34 cellular contexts compared by ENCODE assay signal in genomic region chr6:160022101-160022500, GRCh38. TPM values are rescaled to one million over a fixed set of nuclear protein-coding genes. Genes with fewer than 3 reads are reported as not detected.
A peak's percentile ranks its signal among the peaks of the same experiment; 100 is the strongest.
DNase-seq lines count a peak whose midpoint lies in the region; ATAC-seq, FAIRE-seq and TF ChIP-seq lines count a peak whose summit lies in the region.
"Had no signal": no experiment of that assay in that cellular context is flagged by ENCODE, and none has a peak within 500 bp of the region (broad histone marks: within the 10 kb centered on the region; RNA-seq: fewer than 3 reads in every experiment).

No MANE protein-coding gene starts in this region.

- H2AFZ ChIP-seq in DND-41 (ENCODE audit: low read depth, low read length) (no peak overlapping the region), HepG2 (ENCODE audit: low read length) (no peak overlapping the region)

- BruUV-seq in HepG2 (replicated peaks; lab: Mats Ljungman, UMichigan): no TSS peak

- no peak for DNase-seq in DND-41
- DNase-seq in left lobe of liver (ENCODE audit: low spot score): no peak
- no peak for DNase-seq in HepG2 (ENCODE audit: low spot score)
- DNase-seq in gastrocnemius medialis: no peak
- no peak for DNase-seq in OCI-M2 (lab: John Stamatoyannopoulos, UW; ENCODE audit: unreplicated experiment)
- no peak for DNase-seq in GM19239 (ENCODE audit: insufficient read length, low spot score)
- DNase-seq: 8988T; ACHN; AML-193; BE2C; C1 segment of cervical spinal cord; Caco-2; Calu3; CD4-positive, alpha-beta memory T cell; CD4-positive, alpha-beta T cell; CD4-positive, CD25-positive, alpha-beta regulatory T cell; CD8-positive, alpha-beta memory T cell; CD8-positive, alpha-beta T cell; COR-L47; DMS 273 treated with DMSO at 0.1 percent for 48 hours; DMS153; DMS53; DMS79; DMS79 treated with DMSO at 0.1 percent for 48 hours; EL had no signal

- TF ChIP-seq EP300 in HepG2 (IDR thresholded peaks at IDR 0.05; ENCODE audit: low read depth in 2 of 2, low read length in 2 of 2): no peak
- no peak for TF ChIP-seq EP300 in HepG2 (CRISPR knock-in tag; IDR thresholded peaks at IDR 0.05; ENCODE audit: borderline replicate concordance)

- H3K27me3 ChIP-seq in DND-41 (ENCODE audit: insufficient read depth, low read length, poor library complexity): no peaks in the 10 kb centered on the region
- H3K27me3 ChIP-seq in HepG2 (ENCODE audit: control insufficient read depth in 1 of 2, insufficient read depth in 2 of 2, low read length in 2 of 2): no peaks in the 10 kb centered on the region
- H3K27me3 ChIP-seq in gastrocnemius medialis: no peaks in the 10 kb centered on the region
- H3K27me3 ChIP-seq: BE2C; BLaER1; BLaER1 treated with 17β-estradiol and CSF1 and Interleukin-3, amounts not matched to agents 10 nM and 100 nM had no signal

- TF ChIP-seq RAD21 in HepG2 (CRISPR knock-in tag; IDR thresholded peaks at IDR 0.05): no peak

- FAIRE-seq in HepG2 (lab: Jason Lieb, UNC) (no peak), GM19239 (lab: Jason Lieb, UNC) (no peak)
- FAIRE-seq: A204.1, A549, D721Med had no signal

- peaks cover 57% of the 10 kb centered on the region for H3K4me1 ChIP-seq in DND-41 (ENCODE audit: insufficient read depth, low read length)
- no peaks in the 10 kb centered on the region for H3K4me1 ChIP-seq in HepG2 (ENCODE audit: insufficient read depth, low read length)
- H3K4me1 ChIP-seq in gastrocnemius medialis: peaks cover 27% of the 10 kb centered on the region in 2 donors
- H3K4me1 ChIP-seq: A549, BE2C, Caco-2 had no signal

- no peak for TF ChIP-seq CTCF in DND-41 (IDR thresholded peaks at IDR 0.05; ENCODE audit: borderline replicate concordance, extremely low read depth, low read length, poor library complexity, severe bottlenecking)
- no peak for TF ChIP-seq CTCF in HepG2 (CRISPR knock-in tag; IDR thresholded peaks at IDR 0.05)
- TF ChIP-seq CTCF in gastrocnemius medialis (IDR thresholded peaks at IDR 0.05 in 4 of 5, conservative IDR thresholded peaks at IDR 0.05 in 1 of 5): no peak

- H3K79me2 ChIP-seq in DND-41 (ENCODE audit: insufficient read depth, low read length) (peaks cover 87% of the 10 kb centered on the region), HepG2 (ENCODE audit: insufficient read depth, low read length) (no peaks in the 10 kb centered on the region)

- WGBS in HepG2 (ENCODE audit: low lambda C conversion rate): 95% methylated on average over 1 of the region's 1 CpG

- H3K4me3 ChIP-seq in DND-41 (ENCODE audit: low read depth in 1 of 2, low read length in 2 of 2) (no peak overlapping the region), HepG2 (replicated peaks in 1 of 3; ENCODE audit: insufficient read depth in 1 of 3, low read depth in 2 of 3, low read length in 3 of 3) (no peak overlapping the region), gastrocnemius medialis (no peak overlapping the region)
- H3K4me3 ChIP-seq: A549; BLaER1; BLaER1 treated with 17β-estradiol and CSF1 and Interleukin-3, amounts not matched to agents 10 nM and 100 nM had no signal

- TF ChIP-seq POLR2A in HepG2 (IDR thresholded peaks at IDR 0.05; ENCODE audit: insufficient read depth in 1 of 2, low read depth in 2 of 2, low read length in 2 of 2): no peak
- TF ChIP-seq POLR2A in gastrocnemius medialis (IDR thresholded peaks at IDR 0.05): no peak

- ATAC-seq in DND-41 (ENCODE audit: insufficient read depth, low read depth): no peak
- peak; percentile 72 for ATAC-seq in left lobe of liver
- peak; percentile 68 for ATAC-seq in HepG2
- ATAC-seq in gastrocnemius medialis: no peak
- ATAC-seq in GM18867 (IDR thresholded peaks at IDR 0.05; ENCODE audit: unreplicated experiment): no peak
- ATAC-seq in HG03571 (IDR thresholded peaks at IDR 0.05; ENCODE audit: unreplicated experiment): no peak
- ATAC-seq: A549; CD8-positive, alpha-beta T cell had no signal

- H3K9ac ChIP-seq in DND-41 (ENCODE audit: low read depth, low read length) (no peak overlapping the region), HepG2 (ENCODE audit: insufficient read depth, low read depth, low read length) (no peak overlapping the region)
- H3K9ac ChIP-seq: BLaER1; BLaER1 treated with 17β-estradiol and CSF1 and Interleukin-3, amounts not matched to agents 10 nM and 100 nM had no signal

- in situ Hi-C loops in HepG2 (cut with HindIII; ENCODE audit: extremely low pct_ligation_motif_present, low pct_unique_long_range_greater_than_20kb): no loop called here
- in situ Hi-C loops in gastrocnemius medialis (cut with MboI; ENCODE audit: low sequenced_read_pairs in 4 of 4): no loop called here

- CTCF ChIA-PET in HepG2 (lab: Yijun Ruan, JAX; ENCODE audit: low intra/inter-chr PET ratio, low total read pairs): no interaction called here

- no peaks in the 10 kb centered on the region for H3K9me3 ChIP-seq in DND-41 (ENCODE audit: insufficient read depth, low read length, severe bottlenecking)
- no peaks in the 10 kb centered on the region for H3K9me3 ChIP-seq in HepG2 (ENCODE audit: low read length)
- H3K9me3 ChIP-seq in gastrocnemius medialis: no peaks in the 10 kb centered on the region
- H3K9me3 ChIP-seq: A549, BE2C, BLaER1, Caco-2 had no signal

- POLR2A ChIA-PET in HepG2 (lab: Yijun Ruan, JAX): no interaction called here

- H3K4me2 ChIP-seq in DND-41 (ENCODE audit: insufficient read depth, low read length) (no peak overlapping the region), HepG2 (ENCODE audit: low read depth, low read length) (no peak overlapping the region)
- H3K4me2 ChIP-seq: A549; BLaER1; BLaER1 treated with 17β-estradiol and CSF1 and Interleukin-3, amounts not matched to agents 10 nM and 100 nM had no signal

- H3K36me3 ChIP-seq in DND-41 (ENCODE audit: insufficient read depth, low read length) (peaks cover 53% of the 10 kb centered on the region), HepG2 (replicated peaks in 1 of 2; ENCODE audit: control insufficient read depth in 1 of 2, insufficient read depth in 2 of 2, low read length in 2 of 2) (peaks cover 27 to 51% of the 10 kb centered on the region in 2 experiments), gastrocnemius medialis (peaks cover 0 to 17% of the 10 kb centered on the region in 2 donors)

- H4K20me1 ChIP-seq in DND-41 (ENCODE audit: insufficient read depth, low read length) (no peaks in the 10 kb centered on the region), HepG2 (ENCODE audit: insufficient read depth, low read length) (no peaks in the 10 kb centered on the region)

- 0 out of 2 replicates have a peak overlapping the region, but pooled peaks have one; percentile 58 for H3K27ac ChIP-seq in DND-41 (ENCODE audit: low read length)
- H3K27ac ChIP-seq in HepG2 (ENCODE audit: extremely low read length, insufficient read depth, low read length): no peak overlapping the region
- peak overlapping the region; percentile 78 to 81 (median 80) for H3K27ac ChIP-seq in gastrocnemius medialis
- H3K27ac ChIP-seq: 22Rv1; A549; BLaER1; BLaER1 treated with 17β-estradiol and CSF1 and Interleukin-3, amounts not matched to agents 10 nM and 100 nM; C4-2B had no signal

- intact Hi-C loops in HepG2 (cut with micrococcal nuclease; ENCODE audit: unreplicated experiment) (no loop called here), gastrocnemius medialis (cut with DNase I; ENCODE audit: low total_unique reads) (no loop called here)

TF ChIP-seq in HepG2, 621 proteins besides CTCF, POLR2A, EP300 and RAD21:
- TF ChIP-seq RARG (CRISPR knock-in tag; IDR thresholded peaks at IDR 0.05; ENCODE audit: low read depth) (no peak), SUZ12 (IDR thresholded peaks at IDR 0.05; ENCODE audit: low read depth, low read length) (no peak), KLF6 (CRISPR knock-in tag; IDR thresholded peaks at IDR 0.05) (no peak), DNMT3B (CRISPR knock-in tag; conservative IDR thresholded peaks at IDR 0.05) (no peak), MAZ (IDR thresholded peaks at IDR 0.05; ENCODE audit: borderline replicate concordance, low read depth, low read length) (no peak), MAZ (CRISPR knock-in tag; IDR thresholded peaks at IDR 0.05; ENCODE audit: low read depth) (no peak), ZNF781 (CRISPR knock-in tag; IDR thresholded peaks at IDR 0.05; ENCODE audit: borderline replicate concordance, not compliant biosample characterization) (no peak), ZNF33A (CRISPR knock-in tag; IDR thresholded peaks at IDR 0.05; ENCODE audit: borderline replicate concordance) (no peak), ZFP36L2 (CRISPR knock-in tag; IDR thresholded peaks at IDR 0.05) (no peak)

RNA-seq across cellular contexts. Expression of gene IGF2R, which starts 53.2 kb away (rescaled TPM):
- total RNA-seq in left lobe of liver (51.5 TPM), HepG2 (2016; rRNA removed; fragmentation: Illumina TruSeq; extraction: Trizol) (44.8 and 70.0 TPM in 2 replicates), gastrocnemius medialis (100 to 1,000 TPM in 3 of 4 donors, 10 to 100 TPM in 1; 56.6 to 134 (median 108) TPM)
- total RNA-seq in HepG2 (2016; cell fraction: cytosol; rRNA removed; fragmentation: Illumina TruSeq; extraction: Trizol; ENCODE audit: low read depth): 11.8 and 13.5 TPM in 2 replicates
- 36.8 and 73.6 TPM in 2 replicates for total RNA-seq in HepG2 (2016; cell fraction: insoluble cytoplasmic fraction; rRNA removed; fragmentation: Illumina TruSeq; extraction: Trizol)
- total RNA-seq in HepG2 (2016; cell fraction: membrane; rRNA removed; fragmentation: Illumina TruSeq; extraction: Trizol): 11.5 and 15.2 TPM in 2 replicates
- total RNA-seq in HepG2 (2016; cell fraction: nucleus; rRNA removed; fragmentation: Illumina TruSeq; extraction: Trizol): 129 and 155 TPM in 2 replicates
- 38.3 and 54.8 TPM in 2 replicates for polyA plus RNA-seq in HepG2 (2011; rRNA removed)
- 32.3 and 42.3 TPM in 2 replicates for polyA plus RNA-seq in HepG2 (2011; cell fraction: cytosol; rRNA removed)
- polyA plus RNA-seq in HepG2 (2011; cell fraction: nucleus; rRNA removed): 77.8 and 83.2 TPM in 2 replicates
- polyA plus RNA-seq in HepG2 (2012): 98.1 and 112 TPM in 2 replicates
- polyA plus RNA-seq in HepG2 (2016; cell fraction: cytosol; fragmentation: Illumina TruSeq; extraction: Trizol; ENCODE audit: low read depth): 1.3 and 1.8 TPM in 2 replicates
- 22.6 and 26.7 TPM in 2 replicates for polyA plus RNA-seq in HepG2 (2016; cell fraction: insoluble cytoplasmic fraction; fragmentation: Illumina TruSeq; extraction: Trizol; ENCODE audit: low read depth)
- polyA plus RNA-seq in HepG2 (2016; cell fraction: membrane; fragmentation: Illumina TruSeq; extraction: Trizol; ENCODE audit: low read depth): 1.8 and 3.1 TPM in 2 replicates
- polyA plus RNA-seq in HepG2 (2016; cell fraction: nucleus; fragmentation: Illumina TruSeq; extraction: Trizol; ENCODE audit: insufficient read depth, low read depth): 85.6 and 90.1 TPM in 2 replicates
- polyA minus RNA-seq in HepG2 (2011; rRNA and poly(A)+ RNA removed; ENCODE audit: low replicate concordance): 33.0 and 141 TPM in 2 replicates
- polyA minus RNA-seq in HepG2 (2011; cell fraction: cytosol; rRNA and poly(A)+ RNA removed): 119 and 184 TPM in 2 replicates
- 265 and 283 TPM in 2 replicates for polyA minus RNA-seq in HepG2 (2011; cell fraction: nucleus; rRNA and poly(A)+ RNA removed)

Comparison
In these comparisons a context has a peak if more than half of its experiments do, and no peak if none do; other contexts are left out.
1. ATAC-seq: peak in left lobe of liver (single experiment) and HepG2 (single experiment); none in DND-41 (single experiment), gastrocnemius medialis (0 of 2), GM18867 (single experiment) and HG03571 (single experiment).